Comparison of ENCODE assay signal across 21 cellular contexts in the genomic region with DNA sequence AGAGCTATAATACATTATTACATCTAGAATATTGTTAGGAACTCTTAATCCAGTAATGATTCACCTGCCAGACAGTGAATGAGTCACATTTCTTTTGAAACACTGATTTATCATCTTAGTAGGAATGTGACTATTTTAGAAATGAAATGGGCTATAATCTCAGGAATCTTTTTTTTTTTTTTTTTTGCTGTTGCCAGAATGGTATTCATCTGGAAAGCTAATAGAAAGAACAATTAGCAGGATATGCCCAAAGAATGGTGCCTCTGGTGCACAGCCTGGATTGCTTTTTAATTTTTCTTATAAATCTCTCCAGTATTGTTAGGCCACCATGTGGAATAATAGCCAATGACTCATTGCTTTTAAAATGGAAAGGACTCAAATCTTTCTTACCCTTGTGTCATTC.
A peak's percentile ranks its signal among the peaks of the same experiment; 100 is the strongest.
DNase-seq lines count a peak whose midpoint lies in the region; ATAC-seq, FAIRE-seq and TF ChIP-seq lines count a peak whose summit lies in the region.
"Had no signal": no experiment of that assay in that cellular context is flagged by ENCODE, and none has a peak within 500 bp of the region (broad histone marks: within the 10 kb centered on the region; RNA-seq: fewer than 3 reads in every experiment).

No MANE protein-coding gene starts in this region.

- TF ChIP-seq POLR2A in suprapubic skin (IDR thresholded peaks at IDR 0.05) (no peak), GM12891 (IDR thresholded peaks at IDR 0.05; ENCODE audit: low read depth, low read length) (no peak)

- H3K27ac ChIP-seq in suprapubic skin, result no peak overlapping the region
- H3K27ac ChIP-seq: HL-60, right lobe of liver, upper lobe of right lung had no signal

- TF ChIP-seq EP300 in suprapubic skin (IDR thresholded peaks at IDR 0.05), result no peak

- H3K9me3 ChIP-seq in HAP-1, result no peaks in the 10 kb centered on the region; the same call in 1 of the 2 replicates
- H3K9me3 ChIP-seq in suprapubic skin, result no peaks in the 10 kb centered on the region
- H3K9me3 ChIP-seq: right lobe of liver, upper lobe of right lung had no signal

- in situ Hi-C loops in HAP-1 (cut with MboI; ENCODE audit: low sequenced_read_pairs), result no loop called here

- peak; percentile 53 to 98 for DNase-seq in HAP-1 (ENCODE audit: low spot score in 2 of 2)
- DNase-seq in RCC 7860 (ENCODE audit: low spot score), result peak; percentile 60
- peak; percentile 25 for DNase-seq in epithelial cell of proximal tubule (ENCODE audit: low read depth)
- peak; percentile 18 for DNase-seq in putamen (ENCODE audit: low spot score)
- DNase-seq in suprapubic skin (ENCODE audit: low spot score in 2 of 2), result no peak
- DNase-seq in NCI-H69 (lab: John Stamatoyannopoulos, UW), result no peak
- no peak for DNase-seq in GM12891 (ENCODE audit: insufficient read length, low spot score)
- DNase-seq: activated CD4-positive, alpha-beta T cell treated with anti-CD3 and anti-CD28 coated beads for 48 hours; activated CD8-positive, alpha-beta memory T cell treated with anti-CD3 and anti-CD28 coated beads, Interleukin-2, amount 50 U/mL, for 48 hours; activated gamma-delta T cell; amniotic stem cell; KBM-7; NCI-H1092 treated with DMSO at 0.1 percent for 48 hours; NCI-H2171; NCI-H774; right lobe of liver; upper lobe of right lung had no signal

- no peaks in the 10 kb centered on the region for H3K36me3 ChIP-seq in HAP-1 (replicated peaks)
- no peaks in the 10 kb centered on the region for H3K36me3 ChIP-seq in suprapubic skin
- H3K36me3 ChIP-seq: right lobe of liver, upper lobe of right lung had no signal

- FAIRE-seq in RCC 7860 (lab: Jason Lieb, UNC), result peak; percentile 91
- FAIRE-seq in GM12891 (lab: Jason Lieb, UNC), result no peak
- FAIRE-seq: endometrium, TTC549 had no signal

- no peak overlapping the region for H3K4me3 ChIP-seq in HAP-1
- H3K4me3 ChIP-seq in epithelial cell of proximal tubule (ENCODE audit: low read depth, low read length), result no peak overlapping the region
- H3K4me3 ChIP-seq in suprapubic skin, result no peak overlapping the region
- H3K4me3 ChIP-seq: right lobe of liver, upper lobe of right lung had no signal

- TF ChIP-seq CTCF in epithelial cell of proximal tubule (conservative IDR thresholded peaks at IDR 0.05; ENCODE audit: low read depth, low read length), result no peak
- no peak for TF ChIP-seq CTCF in suprapubic skin (IDR thresholded peaks at IDR 0.05)

- H3K4me1 ChIP-seq in HAP-1, result peaks cover 18% of the 10 kb centered on the region
- H3K4me1 ChIP-seq in suprapubic skin, result no peaks in the 10 kb centered on the region
- H3K4me1 ChIP-seq: right lobe of liver, upper lobe of right lung had no signal

- no peak for ATAC-seq in GM21515 (IDR thresholded peaks at IDR 0.05; ENCODE audit: unreplicated experiment)
- ATAC-seq: right lobe of liver, upper lobe of right lung had no signal

- H3K27me3 ChIP-seq in HAP-1 (ENCODE audit: low read depth), result no peaks in the 10 kb centered on the region
- no peaks in the 10 kb centered on the region for H3K27me3 ChIP-seq in suprapubic skin
- H3K27me3 ChIP-seq: right lobe of liver, upper lobe of right lung had no signal

TF ChIP-seq in GM12891, 5 proteins besides CTCF, POLR2A, EP300 and RAD21:
- no peak for TF ChIP-seq SPI1 (IDR thresholded peaks at IDR 0.05; ENCODE audit: low read depth, low read length)
- TF ChIP-seq PAX5 (IDR thresholded peaks at IDR 0.05; ENCODE audit: insufficient read depth, low read length, severe bottlenecking), result no peak
- TF ChIP-seq POU2F2 (IDR thresholded peaks at IDR 0.05; ENCODE audit: low read depth, low read length), result no peak
- TF ChIP-seq TAF1 (IDR thresholded peaks at IDR 0.05; ENCODE audit: low read depth, low read length), result no peak
- TF ChIP-seq POLR2AphosphoS5 (IDR thresholded peaks at IDR 0.05; ENCODE audit: low read depth, low read length), result no peak

Comparison
In these comparisons a context has a peak if more than half of its experiments do, and no peak if none do; other contexts are left out.
1. DNase-seq: peak in HAP-1 (2 of 2), RCC 7860 (single experiment), epithelial cell of proximal tubule (single experiment) and putamen (single experiment); none in suprapubic skin (0 of 2), NCI-H69 (single experiment) and GM12891 (single experiment).